Comparison of ENCODE assay signal across 8 cellular contexts in genomic region chr12:102062419-102062806, GRCh38. TPM values are rescaled to one million over a fixed set of nuclear protein-coding genes. Genes with fewer than 3 reads are reported as not detected.
DNase-seq lines count a peak whose midpoint lies in the region; ATAC-seq and TF ChIP-seq lines count a peak whose summit lies in the region.

No MANE protein-coding gene starts in this region.

- no peaks in the 10 kb centered on the region for H3K36me3 ChIP-seq in WERI-Rb-1

- H3K9me3 Mint-ChIP-seq in T-helper 2 cell treated with Interferon-gamma antibody and Interleukin-4, amounts not matched to agents 5 μg/mL and 100 μg/mL, for 36 hours, result no peaks in the 10 kb centered on the region
- H3K9me3 Mint-ChIP-seq in glutamatergic neuron (ENCODE audit: unreplicated experiment), result peaks cover 4% of the 10 kb centered on the region
- H3K9me3 Mint-ChIP-seq in stimulated activated effector memory CD8-positive, alpha-beta T cell treated with anti-CD3 and anti-CD28 coated beads, Interleukin-12 subunit alpha, Interleukin-12 subunit beta, amount 100 ng/mL, for 72 hours, result no peaks in the 10 kb centered on the region

- no peaks in the 10 kb centered on the region for H3K9me3 ChIP-seq in WERI-Rb-1 (ENCODE audit: severe bottlenecking)

- H3K27me3 ChIP-seq in WERI-Rb-1 (ENCODE audit: insufficient read depth, low read depth, severe bottlenecking), result no peaks in the 10 kb centered on the region

- no peak for ATAC-seq in stimulated activated effector memory CD8-positive, alpha-beta T cell treated with anti-CD3 and anti-CD28 coated beads, Interleukin-12 subunit alpha, Interleukin-12 subunit beta, amount 100 ng/mL, for 72 hours
- ATAC-seq in omental fat pad (ENCODE audit: low FRiP score), result no peak

- no peak for DNase-seq in T-helper 2 cell treated with Interferon-gamma antibody and Interleukin-4, amounts not matched to agents 5 μg/mL and 100 μg/mL, for 36 hours (ENCODE audit: low spot score)
- DNase-seq in T-helper 2 cell (no peak), WERI-Rb-1 (no peak), glutamatergic neuron (no peak), omental fat pad (ENCODE audit: low spot score) (no peak), NCI-H526 treated with DMSO at 0.1 percent for 48 hours (lab: John Stamatoyannopoulos, UW) (no peak), hepatic stellate cell (ENCODE audit: low spot score) (no peak)
- no peak for DNase-seq in stimulated activated effector memory CD8-positive, alpha-beta T cell treated with anti-CD3 and anti-CD28 coated beads, Interleukin-12 subunit alpha, Interleukin-12 subunit beta, amount 100 ng/mL, for 72 hours (ENCODE audit: low spot score in 2 of 2)

- H3K27me3 Mint-ChIP-seq in T-helper 2 cell treated with Interferon-gamma antibody and Interleukin-4, amounts not matched to agents 5 μg/mL and 100 μg/mL, for 36 hours (ENCODE audit: low read depth), result no peaks in the 10 kb centered on the region
- H3K27me3 Mint-ChIP-seq in glutamatergic neuron (ENCODE audit: unreplicated experiment), result no peaks in the 10 kb centered on the region

- H3K27ac ChIP-seq in WERI-Rb-1, result no peak overlapping the region

- H3K36me3 Mint-ChIP-seq in T-helper 2 cell treated with Interferon-gamma antibody and Interleukin-4, amounts not matched to agents 5 μg/mL and 100 μg/mL, for 36 hours (ENCODE audit: low read depth), result peaks cover 24% of the 10 kb centered on the region
- H3K36me3 Mint-ChIP-seq in glutamatergic neuron (ENCODE audit: unreplicated experiment), result no peaks in the 10 kb centered on the region
- H3K36me3 Mint-ChIP-seq in stimulated activated effector memory CD8-positive, alpha-beta T cell treated with anti-CD3 and anti-CD28 coated beads, Interleukin-12 subunit alpha, Interleukin-12 subunit beta, amount 100 ng/mL, for 72 hours, result peaks cover 36% of the 10 kb centered on the region

- H3K4me3 Mint-ChIP-seq in T-helper 2 cell treated with Interferon-gamma antibody and Interleukin-4, amounts not matched to agents 5 μg/mL and 100 μg/mL, for 36 hours, result peak overlapping the region; percentile 91
- H3K4me3 Mint-ChIP-seq in glutamatergic neuron (ENCODE audit: unreplicated experiment), result peak overlapping the region; percentile 92
- peak overlapping the region; percentile 96 for H3K4me3 Mint-ChIP-seq in stimulated activated effector memory CD8-positive, alpha-beta T cell treated with anti-CD3 and anti-CD28 coated beads, Interleukin-12 subunit alpha, Interleukin-12 subunit beta, amount 100 ng/mL, for 72 hours

- H3K4me1 Mint-ChIP-seq in T-helper 2 cell treated with Interferon-gamma antibody and Interleukin-4, amounts not matched to agents 5 μg/mL and 100 μg/mL, for 36 hours (ENCODE audit: low read depth), result peaks cover 41% of the 10 kb centered on the region
- no peaks in the 10 kb centered on the region for H3K4me1 Mint-ChIP-seq in glutamatergic neuron (ENCODE audit: low read depth, unreplicated experiment)
- peaks cover 18% of the 10 kb centered on the region for H3K4me1 Mint-ChIP-seq in stimulated activated effector memory CD8-positive, alpha-beta T cell treated with anti-CD3 and anti-CD28 coated beads, Interleukin-12 subunit alpha, Interleukin-12 subunit beta, amount 100 ng/mL, for 72 hours

- H3K4me3 ChIP-seq in WERI-Rb-1 (ENCODE audit: low read depth, low read length), result peak overlapping the region; percentile 85

- peak overlapping the region; percentile 99 for H3K27ac Mint-ChIP-seq in T-helper 2 cell treated with Interferon-gamma antibody and Interleukin-4, amounts not matched to agents 5 μg/mL and 100 μg/mL, for 36 hours
- peak overlapping the region; percentile 69 for H3K27ac Mint-ChIP-seq in glutamatergic neuron (ENCODE audit: unreplicated experiment)
- peak overlapping the region; percentile 98 for H3K27ac Mint-ChIP-seq in stimulated activated effector memory CD8-positive, alpha-beta T cell treated with anti-CD3 and anti-CD28 coated beads, Interleukin-12 subunit alpha, Interleukin-12 subunit beta, amount 100 ng/mL, for 72 hours

- TF ChIP-seq CTCF in WERI-Rb-1 (IDR thresholded peaks at IDR 0.05; ENCODE audit: low read depth, low read length) (no peak), glutamatergic neuron (IDR thresholded peaks at IDR 0.05; ENCODE audit: partially characterized antibody, unreplicated experiment) (no peak), omental fat pad (IDR thresholded peaks at IDR 0.05) (no peak)

RNA-seq across cellular contexts. Expression of gene WASHC3, which starts 0.6 kb away (rescaled TPM):
- total RNA-seq in glutamatergic neuron (ENCODE audit: unreplicated experiment) (35.1 TPM), omental fat pad (10 to 100 TPM; 44.7 to 95.4 (median 71.7) TPM)

RNA-seq across cellular contexts. Expression of gene NUP37, which starts 57.5 kb away (rescaled TPM):
- total RNA-seq in glutamatergic neuron (ENCODE audit: unreplicated experiment) (7.1 TPM), omental fat pad (10 to 100 TPM; 14.9 to 22.9 (median 19.0) TPM)

RNA-seq across cellular contexts. Expression of gene PARPBP, which starts 57.6 kb away (rescaled TPM):
- total RNA-seq in glutamatergic neuron (ENCODE audit: unreplicated experiment) (6.3 TPM), omental fat pad (1 to 10 TPM; 1.1 to 4.9 (median 1.3) TPM)
